Comparison of ENCODE assay signal across 1 cellular context in the genomic region with DNA sequence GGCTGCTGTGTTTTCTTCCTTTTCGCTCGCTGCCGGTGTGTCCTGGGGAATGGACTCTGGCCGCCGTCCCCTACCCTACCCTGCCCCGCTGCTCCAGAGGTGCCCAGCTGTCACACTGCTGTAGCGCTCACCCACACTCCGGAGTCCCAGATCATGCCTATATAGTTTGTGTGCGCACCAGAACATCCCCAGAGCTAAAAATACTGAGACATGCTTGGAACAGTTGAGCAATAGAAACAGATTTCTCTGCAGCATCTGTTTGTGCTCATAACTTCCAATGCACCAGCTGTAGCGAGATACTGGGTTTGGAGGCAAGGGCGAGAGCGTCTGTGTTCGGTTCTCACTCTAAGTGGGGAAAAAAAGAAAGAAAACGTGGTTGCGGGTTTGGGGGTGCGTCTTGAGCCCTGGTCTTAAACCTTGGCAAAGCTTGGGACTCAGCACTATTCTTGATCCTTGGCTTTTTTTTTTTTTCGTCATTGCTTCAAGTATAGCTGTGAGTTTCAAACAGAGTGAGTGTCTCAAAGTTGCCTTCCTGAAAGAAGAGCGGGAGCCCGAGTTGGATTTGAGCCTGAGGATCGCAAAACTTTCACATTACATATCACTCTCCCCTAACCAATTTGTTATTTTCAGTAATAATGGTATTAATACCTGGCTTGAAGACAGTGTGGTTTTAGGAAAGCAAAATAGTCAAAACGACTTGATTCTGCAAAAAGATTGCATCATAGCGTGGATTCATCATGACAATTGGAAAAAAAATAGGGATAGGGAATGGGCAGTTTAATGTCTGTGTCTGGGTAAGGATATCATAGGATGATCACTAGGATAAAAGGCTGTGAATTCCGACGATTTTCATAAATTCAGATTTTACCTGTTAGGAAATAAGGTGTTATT.
TF ChIP-seq lines count a peak whose summit lies in the region.

No MANE protein-coding gene starts in this region.

TF ChIP-seq in HEK293, 187 proteins besides CTCF, POLR2A, EP300 and RAD21 (continued from another document):
- TF ChIP-seq, protein P1, sequence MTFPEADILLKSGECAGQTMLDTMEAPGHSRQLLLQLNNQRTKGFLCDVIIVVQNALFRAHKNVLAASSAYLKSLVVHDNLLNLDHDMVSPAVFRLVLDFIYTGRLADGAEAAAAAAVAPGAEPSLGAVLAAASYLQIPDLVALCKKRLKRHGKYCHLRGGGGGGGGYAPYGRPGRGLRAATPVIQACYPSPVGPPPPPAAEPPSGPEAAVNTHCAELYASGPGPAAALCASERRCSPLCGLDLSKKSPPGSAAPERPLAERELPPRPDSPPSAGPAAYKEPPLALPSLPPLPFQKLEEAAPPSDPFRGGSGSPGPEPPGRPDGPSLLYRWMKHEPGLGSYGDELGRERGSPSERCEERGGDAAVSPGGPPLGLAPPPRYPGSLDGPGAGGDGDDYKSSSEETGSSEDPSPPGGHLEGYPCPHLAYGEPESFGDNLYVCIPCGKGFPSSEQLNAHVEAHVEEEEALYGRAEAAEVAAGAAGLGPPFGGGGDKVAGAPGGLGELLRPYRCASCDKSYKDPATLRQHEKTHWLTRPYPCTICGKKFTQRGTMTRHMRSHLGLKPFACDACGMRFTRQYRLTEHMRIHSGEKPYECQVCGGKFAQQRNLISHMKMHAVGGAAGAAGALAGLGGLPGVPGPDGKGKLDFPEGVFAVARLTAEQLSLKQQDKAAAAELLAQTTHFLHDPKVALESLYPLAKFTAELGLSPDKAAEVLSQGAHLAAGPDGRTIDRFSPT (tag by site-specific recombination; IDR thresholded peaks at IDR 0.05) = no peak
- TF ChIP-seq SP3 (tag by site-specific recombination; IDR thresholded peaks at IDR 0.05) (no peak), MYNN (tag by site-specific recombination; IDR thresholded peaks at IDR 0.05; ENCODE audit: borderline replicate concordance) (no peak), ZXDB (tag by site-specific recombination; IDR thresholded peaks at IDR 0.05) (no peak), ZNF354C (tag by site-specific recombination; IDR thresholded peaks at IDR 0.05; ENCODE audit: borderline replicate concordance, low read depth) (no peak), ZNF792 (tag by site-specific recombination; IDR thresholded peaks at IDR 0.05) (no peak), ZNF223 (tag by site-specific recombination; IDR thresholded peaks at IDR 0.05) (no peak), FEZF1 (tag by site-specific recombination; IDR thresholded peaks at IDR 0.05) (no peak), ZNF302 (tag by site-specific recombination; IDR thresholded peaks at IDR 0.05; ENCODE audit: low read depth) (no peak), ZNF221 (tag by site-specific recombination; IDR thresholded peaks at IDR 0.05; ENCODE audit: borderline replicate concordance) (no peak), TCF7L2 (IDR thresholded peaks at IDR 0.05; ENCODE audit: borderline replicate concordance, low read depth, low read length) (no peak), ZNF426 (tag by site-specific recombination; IDR thresholded peaks at IDR 0.05) (no peak), EGR2 (tag by site-specific recombination; IDR thresholded peaks at IDR 0.05; ENCODE audit: low read depth) (no peak), BCL11B (tag by site-specific recombination; IDR thresholded peaks at IDR 0.05; ENCODE audit: low read depth) (no peak), KLF7 (tag by site-specific recombination; IDR thresholded peaks at IDR 0.05; ENCODE audit: borderline replicate concordance) (no peak)
- TF ChIP-seq, protein P2, sequence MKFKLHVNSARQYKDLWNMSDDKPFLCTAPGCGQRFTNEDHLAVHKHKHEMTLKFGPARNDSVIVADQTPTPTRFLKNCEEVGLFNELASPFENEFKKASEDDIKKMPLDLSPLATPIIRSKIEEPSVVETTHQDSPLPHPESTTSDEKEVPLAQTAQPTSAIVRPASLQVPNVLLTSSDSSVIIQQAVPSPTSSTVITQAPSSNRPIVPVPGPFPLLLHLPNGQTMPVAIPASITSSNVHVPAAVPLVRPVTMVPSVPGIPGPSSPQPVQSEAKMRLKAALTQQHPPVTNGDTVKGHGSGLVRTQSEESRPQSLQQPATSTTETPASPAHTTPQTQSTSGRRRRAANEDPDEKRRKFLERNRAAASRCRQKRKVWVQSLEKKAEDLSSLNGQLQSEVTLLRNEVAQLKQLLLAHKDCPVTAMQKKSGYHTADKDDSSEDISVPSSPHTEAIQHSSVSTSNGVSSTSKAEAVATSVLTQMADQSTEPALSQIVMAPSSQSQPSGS (tag by site-specific recombination; IDR thresholded peaks at IDR 0.05; ENCODE audit: low read depth) = no peak
- TF ChIP-seq, protein P3, sequence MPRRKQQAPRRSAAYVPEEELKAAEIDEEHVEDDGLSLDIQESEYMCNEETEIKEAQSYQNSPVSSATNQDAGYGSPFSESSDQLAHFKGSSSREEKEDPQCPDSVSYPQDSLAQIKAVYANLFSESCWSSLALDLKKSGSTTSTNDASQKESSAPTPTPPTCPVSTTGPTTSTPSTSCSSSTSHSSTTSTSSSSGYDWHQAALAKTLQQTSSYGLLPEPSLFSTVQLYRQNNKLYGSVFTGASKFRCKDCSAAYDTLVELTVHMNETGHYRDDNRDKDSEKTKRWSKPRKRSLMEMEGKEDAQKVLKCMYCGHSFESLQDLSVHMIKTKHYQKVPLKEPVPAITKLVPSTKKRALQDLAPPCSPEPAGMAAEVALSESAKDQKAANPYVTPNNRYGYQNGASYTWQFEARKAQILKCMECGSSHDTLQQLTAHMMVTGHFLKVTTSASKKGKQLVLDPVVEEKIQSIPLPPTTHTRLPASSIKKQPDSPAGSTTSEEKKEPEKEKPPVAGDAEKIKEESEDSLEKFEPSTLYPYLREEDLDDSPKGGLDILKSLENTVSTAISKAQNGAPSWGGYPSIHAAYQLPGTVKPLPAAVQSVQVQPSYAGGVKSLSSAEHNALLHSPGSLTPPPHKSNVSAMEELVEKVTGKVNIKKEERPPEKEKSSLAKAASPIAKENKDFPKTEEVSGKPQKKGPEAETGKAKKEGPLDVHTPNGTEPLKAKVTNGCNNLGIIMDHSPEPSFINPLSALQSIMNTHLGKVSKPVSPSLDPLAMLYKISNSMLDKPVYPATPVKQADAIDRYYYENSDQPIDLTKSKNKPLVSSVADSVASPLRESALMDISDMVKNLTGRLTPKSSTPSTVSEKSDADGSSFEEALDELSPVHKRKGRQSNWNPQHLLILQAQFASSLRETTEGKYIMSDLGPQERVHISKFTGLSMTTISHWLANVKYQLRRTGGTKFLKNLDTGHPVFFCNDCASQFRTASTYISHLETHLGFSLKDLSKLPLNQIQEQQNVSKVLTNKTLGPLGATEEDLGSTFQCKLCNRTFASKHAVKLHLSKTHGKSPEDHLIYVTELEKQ (tag by site-specific recombination; IDR thresholded peaks at IDR 0.05; ENCODE audit: borderline replicate concordance) = no peak
- TF ChIP-seq, protein P4, sequence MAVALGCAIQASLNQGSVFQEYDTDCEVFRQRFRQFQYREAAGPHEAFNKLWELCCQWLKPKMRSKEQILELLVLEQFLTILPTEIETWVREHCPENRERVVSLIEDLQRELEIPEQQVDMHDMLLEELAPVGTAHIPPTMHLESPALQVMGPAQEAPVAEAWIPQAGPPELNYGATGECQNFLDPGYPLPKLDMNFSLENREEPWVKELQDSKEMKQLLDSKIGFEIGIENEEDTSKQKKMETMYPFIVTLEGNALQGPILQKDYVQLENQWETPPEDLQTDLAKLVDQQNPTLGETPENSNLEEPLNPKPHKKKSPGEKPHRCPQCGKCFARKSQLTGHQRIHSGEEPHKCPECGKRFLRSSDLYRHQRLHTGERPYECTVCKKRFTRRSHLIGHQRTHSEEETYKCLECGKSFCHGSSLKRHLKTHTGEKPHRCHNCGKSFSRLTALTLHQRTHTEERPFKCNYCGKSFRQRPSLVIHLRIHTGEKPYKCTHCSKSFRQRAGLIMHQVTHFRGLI (tag by site-specific recombination; IDR thresholded peaks at IDR 0.05) = no peak
- TF ChIP-seq, protein P5, sequence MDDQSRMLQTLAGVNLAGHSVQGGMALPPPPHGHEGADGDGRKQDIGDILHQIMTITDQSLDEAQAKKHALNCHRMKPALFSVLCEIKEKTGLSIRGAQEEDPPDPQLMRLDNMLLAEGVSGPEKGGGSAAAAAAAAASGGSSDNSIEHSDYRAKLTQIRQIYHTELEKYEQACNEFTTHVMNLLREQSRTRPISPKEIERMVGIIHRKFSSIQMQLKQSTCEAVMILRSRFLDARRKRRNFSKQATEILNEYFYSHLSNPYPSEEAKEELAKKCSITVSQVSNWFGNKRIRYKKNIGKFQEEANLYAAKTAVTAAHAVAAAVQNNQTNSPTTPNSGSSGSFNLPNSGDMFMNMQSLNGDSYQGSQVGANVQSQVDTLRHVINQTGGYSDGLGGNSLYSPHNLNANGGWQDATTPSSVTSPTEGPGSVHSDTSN (CRISPR knock-in tag; IDR thresholded peaks at IDR 0.05) = no peak
